ENCODE assay signal across 28 cellular contexts in genomic region chr7:117262546-117262945, GRCh38.
A peak's percentile ranks its signal among the peaks of the same experiment; 100 is the strongest.
DNase-seq lines count a peak whose midpoint lies in the region; ATAC-seq, FAIRE-seq and TF ChIP-seq lines count a peak whose summit lies in the region.
"Had no signal": no experiment of that assay in that cellular context is flagged by ENCODE, and none has a peak within 500 bp of the region (broad histone marks: within the 10 kb centered on the region; RNA-seq: fewer than 3 reads in every experiment).

No MANE protein-coding gene starts in this region.

- no peak for ATAC-seq in GM21825 (IDR thresholded peaks at IDR 0.05; ENCODE audit: unreplicated experiment)
- ATAC-seq: A549, GM12878 had no signal

- intact Hi-C loops in mammary epithelial cell (cut with micrococcal nuclease) (no loop called here), breast epithelium (cut with DNase I; ENCODE audit: low total_unique reads) (no loop called here)
- intact Hi-C loops in activated naive CD4-positive, alpha-beta T cell treated with anti-CD3 and anti-CD28 coated beads for 36 hours (cut with micrococcal nuclease), result no loop called here

- 4% methylated on average over 2 of the region's 2 CpGs for WGBS in mammary epithelial cell (ENCODE audit: low coverage, missing lambda C conversion rate)

- H3K9me3 ChIP-seq in mammary epithelial cell (replicated peaks; ENCODE audit: insufficient read depth, low read length), result no peaks in the 10 kb centered on the region
- no peaks in the 10 kb centered on the region for H3K9me3 ChIP-seq in breast epithelium
- no peaks in the 10 kb centered on the region for H3K9me3 ChIP-seq in astrocyte (ENCODE audit: insufficient read depth, low read depth, low read length)
- H3K9me3 ChIP-seq: BE2C, HAP-1 had no signal

- no peak overlapping the region for H3K27ac ChIP-seq in mammary epithelial cell (ENCODE audit: insufficient read depth, low read depth, low read length)
- no peak overlapping the region for H3K27ac ChIP-seq in breast epithelium
- no peak overlapping the region for H3K27ac ChIP-seq in astrocyte (ENCODE audit: low read depth, low read length)
- H3K27ac ChIP-seq: 22Rv1; A549; BLaER1 treated with 17β-estradiol and CSF1 and Interleukin-3, amounts not matched to agents 10 nM and 100 nM had no signal

- TF ChIP-seq CTCF in mammary epithelial cell (conservative IDR thresholded peaks at IDR 0.05 in 1 of 2, IDR thresholded peaks at IDR 0.05 in 1 of 2; ENCODE audit: extremely low read depth in 1 of 2, insufficient read depth in 1 of 2, low read depth in 1 of 2, low read length in 2 of 2), result no peak
- TF ChIP-seq CTCF in breast epithelium (IDR thresholded peaks at IDR 0.05), result no peak
- no peak for TF ChIP-seq CTCF in astrocyte (IDR thresholded peaks at IDR 0.05; ENCODE audit: insufficient read depth, low read depth, low read length)
- no peak for TF ChIP-seq CTCF in epithelial cell of esophagus (IDR thresholded peaks at IDR 0.05; ENCODE audit: insufficient read depth, low read depth, low read length, missing control alignments)

- peak overlapping the region; percentile 14 for H2AFZ ChIP-seq in mammary epithelial cell (ENCODE audit: low read depth, low read length)
- H2AFZ ChIP-seq in astrocyte (ENCODE audit: low read depth, low read length), result no peak overlapping the region

- in situ Hi-C loops in mammary epithelial cell (cut with MboI; ENCODE audit: low sequenced_read_pairs in 2 of 2), result no loop called here

- no peak for FAIRE-seq in astrocyte (lab: Jason Lieb, UNC)
- FAIRE-seq: D721Med, GM12878, GM19239, H54 had no signal

- H3K27me3 Mint-ChIP-seq in astrocyte (ENCODE audit: low read depth, unreplicated experiment), result peaks cover 2% of the 10 kb centered on the region
- H3K27me3 Mint-ChIP-seq in activated naive CD4-positive, alpha-beta T cell treated with anti-CD3 and anti-CD28 coated beads for 36 hours (ENCODE audit: low read depth), result peaks cover 4% of the 10 kb centered on the region

- H3K9ac ChIP-seq in mammary epithelial cell (ENCODE audit: insufficient read depth, low read length) (no peak overlapping the region), astrocyte (ENCODE audit: low read length) (no peak overlapping the region)
- H3K9ac ChIP-seq: BLaER1 treated with 17β-estradiol and CSF1 and Interleukin-3, amounts not matched to agents 10 nM and 100 nM had no signal

- H3K9me3 Mint-ChIP-seq in astrocyte (ENCODE audit: unreplicated experiment), result no peaks in the 10 kb centered on the region
- no peaks in the 10 kb centered on the region for H3K9me3 Mint-ChIP-seq in activated naive CD4-positive, alpha-beta T cell treated with anti-CD3 and anti-CD28 coated beads for 36 hours
- H3K9me3 Mint-ChIP-seq: CD4-positive, alpha-beta T cell; HFFc6 had no signal

- peaks cover 21% of the 10 kb centered on the region for H3K4me1 ChIP-seq in mammary epithelial cell (ENCODE audit: insufficient read depth, low read length)
- H3K4me1 ChIP-seq in breast epithelium, result no peaks in the 10 kb centered on the region
- H3K4me1 ChIP-seq in astrocyte (ENCODE audit: insufficient read depth, low read length), result no peaks in the 10 kb centered on the region
- H3K4me1 ChIP-seq: A549; BE2C; BLaER1 treated with 17β-estradiol and CSF1 and Interleukin-3, amounts not matched to agents 10 nM and 100 nM had no signal

- H3K4me1 Mint-ChIP-seq in astrocyte (ENCODE audit: low read depth, unreplicated experiment), result peaks cover 13% of the 10 kb centered on the region
- no peaks in the 10 kb centered on the region for H3K4me1 Mint-ChIP-seq in activated naive CD4-positive, alpha-beta T cell treated with anti-CD3 and anti-CD28 coated beads for 36 hours (ENCODE audit: low read depth)
- H3K4me1 Mint-ChIP-seq: CD14-positive monocyte; CD8-positive, alpha-beta memory T cell had no signal

- H3K79me2 ChIP-seq in mammary epithelial cell (ENCODE audit: insufficient read depth, low read length) (no peaks in the 10 kb centered on the region), astrocyte (ENCODE audit: insufficient read depth, low read length) (no peaks in the 10 kb centered on the region)

- no peaks in the 10 kb centered on the region for H4K20me1 ChIP-seq in mammary epithelial cell (ENCODE audit: insufficient read depth, low read length)
- H4K20me1 ChIP-seq in astrocyte (ENCODE audit: insufficient read depth, low read length), result no peaks in the 10 kb centered on the region
- H4K20me1 ChIP-seq: BLaER1 treated with 17β-estradiol and CSF1 and Interleukin-3, amounts not matched to agents 10 nM and 100 nM had no signal

- DNase-seq in mammary epithelial cell (peak; percentile 62), breast epithelium (ENCODE audit: low spot score in 2 of 2) (no peak), astrocyte (ENCODE audit: low read depth) (peak; percentile 31), epithelial cell of esophagus (ENCODE audit: low read depth) (peak; percentile 33), cortex of kidney (lab: John Stamatoyannopoulos, UW) (no peak)
- DNase-seq in stimulated activated naive CD4-positive, alpha-beta T cell (lab: John Stamatoyannopoulos, UW), result no peak
- DNase-seq in activated naive CD4-positive, alpha-beta T cell treated with anti-CD3 and anti-CD28 coated beads for 36 hours, result no peak
- DNase-seq: ACHN; AML-193; BE2C; CD4-positive, alpha-beta T cell; CD8-positive, alpha-beta memory T cell; DMS 273 treated with DMSO at 0.1 percent for 48 hours; DMS79; EL; GDM1; GOT3; HFFc6 had no signal

- dilution Hi-C loops in mammary epithelial cell (cut with HindIII; ENCODE audit: low sequenced_read_pairs), result no loop called here

- H3K4me3 ChIP-seq in mammary epithelial cell (replicated peaks in 1 of 3; ENCODE audit: insufficient read depth in 1 of 3, low read depth in 2 of 3, low read length in 3 of 3), result no peak overlapping the region
- H3K4me3 ChIP-seq in breast epithelium, result no peak overlapping the region
- H3K4me3 ChIP-seq in astrocyte (ENCODE audit: insufficient read depth, low read depth, low read length), result no peak overlapping the region
- no peak overlapping the region for H3K4me3 ChIP-seq in epithelial cell of esophagus (ENCODE audit: low read length)
- H3K4me3 ChIP-seq: A549; BLaER1 treated with 17β-estradiol and CSF1 and Interleukin-3, amounts not matched to agents 10 nM and 100 nM; GM12878; HAP-1 had no signal

- no peak for TF ChIP-seq POLR2A in breast epithelium (IDR thresholded peaks at IDR 0.05)

- H3K27ac Mint-ChIP-seq in astrocyte (ENCODE audit: unreplicated experiment), result no peak overlapping the region
- H3K27ac Mint-ChIP-seq in activated naive CD4-positive, alpha-beta T cell treated with anti-CD3 and anti-CD28 coated beads for 36 hours, result no peak overlapping the region
- H3K27ac Mint-ChIP-seq: CD14-positive monocyte; CD4-positive, alpha-beta T cell; CD8-positive, alpha-beta memory T cell; HFFc6 had no signal

- CTCF ChIA-PET in mammary epithelial cell (lab: Charles Lee; ENCODE audit: low non-redundant PET), result no interaction called here
- CTCF ChIA-PET in activated naive CD4-positive, alpha-beta T cell treated with anti-CD3 and anti-CD28 coated beads for 36 hours (lab: Charles Lee), result no interaction called here

- peak overlapping the region; percentile 28 for H3K4me2 ChIP-seq in mammary epithelial cell (ENCODE audit: insufficient read depth, low read depth, low read length)
- H3K4me2 ChIP-seq in astrocyte (ENCODE audit: low read length), result no peak overlapping the region
- H3K4me2 ChIP-seq: A549; BLaER1 treated with 17β-estradiol and CSF1 and Interleukin-3, amounts not matched to agents 10 nM and 100 nM had no signal

- H3K27me3 ChIP-seq in mammary epithelial cell (ENCODE audit: insufficient read depth, low read length) (no peaks in the 10 kb centered on the region), breast epithelium (no peaks in the 10 kb centered on the region), astrocyte (ENCODE audit: insufficient read depth, low read length) (peaks cover 11% of the 10 kb centered on the region)
- H3K27me3 ChIP-seq: BLaER1 treated with 17β-estradiol and CSF1 and Interleukin-3, amounts not matched to agents 10 nM and 100 nM had no signal

- no peaks in the 10 kb centered on the region for H3K36me3 Mint-ChIP-seq in astrocyte (ENCODE audit: low read depth, unreplicated experiment)
- no peaks in the 10 kb centered on the region for H3K36me3 Mint-ChIP-seq in activated naive CD4-positive, alpha-beta T cell treated with anti-CD3 and anti-CD28 coated beads for 36 hours (ENCODE audit: low read depth)
- H3K36me3 Mint-ChIP-seq: CD14-positive monocyte; CD8-positive, alpha-beta memory T cell had no signal

- no TSS peak for BruUV-seq in mammary epithelial cell (replicated peaks; lab: Mats Ljungman, UMichigan)

- H3K36me3 ChIP-seq in mammary epithelial cell (ENCODE audit: insufficient read depth, low read length), result no peaks in the 10 kb centered on the region
- no peaks in the 10 kb centered on the region for H3K36me3 ChIP-seq in breast epithelium
- H3K36me3 ChIP-seq in astrocyte (ENCODE audit: insufficient read depth, low read length), result no peaks in the 10 kb centered on the region
- H3K36me3 ChIP-seq: BE2C; BLaER1 treated with 17β-estradiol and CSF1 and Interleukin-3, amounts not matched to agents 10 nM and 100 nM; HAP-1 had no signal

- H3K4me3 Mint-ChIP-seq in astrocyte (ENCODE audit: unreplicated experiment), result no peak overlapping the region
- no peak overlapping the region for H3K4me3 Mint-ChIP-seq in activated naive CD4-positive, alpha-beta T cell treated with anti-CD3 and anti-CD28 coated beads for 36 hours
- H3K4me3 Mint-ChIP-seq: CD14-positive monocyte; CD4-positive, alpha-beta T cell; CD8-positive, alpha-beta memory T cell; HFFc6 had no signal

Comparison
In these comparisons a context has a peak if more than half of its experiments do, and no peak if none do; other contexts are left out.
1. DNase-seq: peak in mammary epithelial cell (single experiment), astrocyte (single experiment) and epithelial cell of esophagus (single experiment); none in breast epithelium (0 of 2), stimulated activated naive CD4-positive, alpha-beta T cell (0 of 6), activated naive CD4-positive, alpha-beta T cell treated with anti-CD3 and anti-CD28 coated beads for 36 hours (single experiment) and cortex of kidney (single experiment).